16 cellular contexts compared by ENCODE assay signal in genomic region chr4:41569957-41570356, GRCh38. TPM values are rescaled to one million over a fixed set of nuclear protein-coding genes. Genes with fewer than 3 reads are reported as not detected.
DNase-seq lines count a peak whose midpoint lies in the region; ATAC-seq and TF ChIP-seq lines count a peak whose summit lies in the region.
"Had no signal": no experiment of that assay in that cellular context is flagged by ENCODE, and none has a peak within 500 bp of the region (broad histone marks: within the 10 kb centered on the region; RNA-seq: fewer than 3 reads in every experiment).

No MANE protein-coding gene starts in this region.

- no peak overlapping the region for H3K14ac ChIP-seq in H9 (ENCODE audit: insufficient read depth, low read length)

- H3K4me3 Mint-ChIP-seq in H9, result no peak overlapping the region
- H3K4me3 Mint-ChIP-seq: activated CD8-positive, alpha-beta T cell treated with anti-CD3 and anti-CD28 coated beads, Interleukin-2, amount 10 ng/mL, durations not matched to agents 7 days and 5 days; activated naive CD8-positive, alpha-beta T cell treated with anti-CD3 and anti-CD28 coated beads, Interleukin-2, amount 10 ng/mL, durations not matched to agents 7 days and 5 days; natural killer cell treated with Interleukin-12 subunit alpha and Interleukin-12 subunit beta and Interleukin-15 and Interleukin-18, amount 100 ng/mL, for 72 hours had no signal

- no peaks in the 10 kb centered on the region for H3K79me2 ChIP-seq in H9 (ENCODE audit: insufficient read depth, low read length)

- ATAC-seq in right cardiac atrium (peak; percentile 93), psoas muscle (peak; percentile 83 to 86 (median 85)), GM21423 (IDR thresholded peaks at IDR 0.05; ENCODE audit: unreplicated experiment) (no peak), GM21367 (IDR thresholded peaks at IDR 0.05; ENCODE audit: unreplicated experiment) (no peak)
- ATAC-seq: activated CD8-positive, alpha-beta T cell treated with anti-CD3 and anti-CD28 coated beads, Interleukin-2, amount 10 ng/mL, durations not matched to agents 7 days and 5 days; natural killer cell treated with Interleukin-12 subunit alpha and Interleukin-12 subunit beta and Interleukin-15 and Interleukin-18, amount 100 ng/mL, for 72 hours had no signal

- H3K36me3 ChIP-seq in adrenal gland (replicated peaks in 1 of 2) (no peaks in the 10 kb centered on the region), psoas muscle (ENCODE audit: insufficient read depth in 1 of 2, low read depth in 1 of 2) (no peaks in the 10 kb centered on the region)
- H3K36me3 ChIP-seq: stomach had no signal

- H3K79me1 ChIP-seq in H9 (ENCODE audit: insufficient read depth, low read depth, low read length, poor library complexity, severe bottlenecking), result no peaks in the 10 kb centered on the region

- H3K4me2 ChIP-seq in H9 (ENCODE audit: insufficient read depth, insufficient read length, low read length), result no peak overlapping the region

- H3K18ac ChIP-seq in H9 (ENCODE audit: insufficient read length, low read depth, low read length), result no peak overlapping the region

- H2BK20ac ChIP-seq in H9 (ENCODE audit: low read depth, low read length, poor library complexity, severe bottlenecking), result no peak overlapping the region

- H3K27me3 Mint-ChIP-seq in H9 (ENCODE audit: low read depth), result no peaks in the 10 kb centered on the region
- H3K27me3 Mint-ChIP-seq: activated naive CD8-positive, alpha-beta T cell treated with anti-CD3 and anti-CD28 coated beads, Interleukin-2, amount 10 ng/mL, durations not matched to agents 7 days and 5 days; natural killer cell treated with Interleukin-12 subunit alpha and Interleukin-12 subunit beta and Interleukin-15 and Interleukin-18, amount 100 ng/mL, for 72 hours had no signal

- TF ChIP-seq CTCF in adrenal gland (IDR thresholded peaks at IDR 0.05) (peak in 4 of 6 experiments; percentile 17 to 32 (median 23)), psoas muscle (IDR thresholded peaks at IDR 0.05) (no peak), H9 (conservative IDR thresholded peaks at IDR 0.05) (no peak)

- intact Hi-C loops in adrenal gland (cut with DNase I) (no loop called here), right cardiac atrium (cut with DNase I) (no loop called here), psoas muscle (cut with DNase I) (no loop called here)

- no peaks in the 10 kb centered on the region for H3K9me3 Mint-ChIP-seq in H9
- H3K9me3 Mint-ChIP-seq: activated naive CD8-positive, alpha-beta T cell treated with anti-CD3 and anti-CD28 coated beads, Interleukin-2, amount 10 ng/mL, durations not matched to agents 7 days and 5 days; natural killer cell treated with Interleukin-12 subunit alpha and Interleukin-12 subunit beta and Interleukin-15 and Interleukin-18, amount 100 ng/mL, for 72 hours had no signal

- no peak overlapping the region for H4K8ac ChIP-seq in H9 (replicated peaks; ENCODE audit: insufficient read length, low read depth, low read length)

- H3K36me3 Mint-ChIP-seq in H9 (ENCODE audit: insufficient read depth in 1 of 3, low read depth in 3 of 3), result no peaks in the 10 kb centered on the region
- H3K36me3 Mint-ChIP-seq: activated naive CD8-positive, alpha-beta T cell treated with anti-CD3 and anti-CD28 coated beads, Interleukin-2, amount 10 ng/mL, durations not matched to agents 7 days and 5 days; natural killer cell treated with Interleukin-12 subunit alpha and Interleukin-12 subunit beta and Interleukin-15 and Interleukin-18, amount 100 ng/mL, for 72 hours had no signal

- H3K4me1 ChIP-seq in adrenal gland (replicated peaks in 1 of 2) (peaks cover 35 to 48% of the 10 kb centered on the region in 2 donors), right cardiac atrium (ENCODE audit: control insufficient read depth, insufficient read depth, low read length) (peaks cover 6% of the 10 kb centered on the region), psoas muscle (peaks cover 71% of the 10 kb centered on the region), H9 (ENCODE audit: insufficient read depth, low read length) (peaks cover 5% of the 10 kb centered on the region; the same call in 1 of the 2 replicates)

- DNase-seq in Daoy (ENCODE audit: low read depth) (peak; percentile 30), adrenal gland (peak; percentile 33 to 72 (median 54)), right cardiac atrium (peak; percentile 20 to 63 (median 62)), psoas muscle (peak; percentile 14 to 59), D341Med (ENCODE audit: low spot score) (no peak), H9 (no peak)
- DNase-seq: activated CD8-positive, alpha-beta T cell treated with anti-CD3 and anti-CD28 coated beads, Interleukin-2, amount 10 ng/mL, durations not matched to agents 7 days and 5 days; activated naive CD8-positive, alpha-beta T cell treated with anti-CD3 and anti-CD28 coated beads, Interleukin-2, amount 10 ng/mL, durations not matched to agents 7 days and 5 days; activated T-cell treated with anti-CD3 and anti-CD28 coated beads, Interleukin-2, amount 50 U/mL, for 48 hours; NCI-H345; SHP77; stomach; T-helper 1 cell had no signal

- no peaks in the 10 kb centered on the region for H3K23me2 ChIP-seq in H9 (ENCODE audit: insufficient read length, low read depth, low read length, poor library complexity, severe bottlenecking)

- H3K23ac ChIP-seq in H9 (ENCODE audit: insufficient read length, low read depth, low read length), result no peak overlapping the region

- H3K9ac ChIP-seq in H9 (ENCODE audit: extremely low read depth, insufficient read length, low read length), result no peak overlapping the region

- H2BK15ac ChIP-seq in H9 (ENCODE audit: low read depth, low read length), result no peak overlapping the region

- no peak overlapping the region for H3K27ac Mint-ChIP-seq in H9
- H3K27ac Mint-ChIP-seq: activated CD8-positive, alpha-beta T cell treated with anti-CD3 and anti-CD28 coated beads, Interleukin-2, amount 10 ng/mL, durations not matched to agents 7 days and 5 days; activated naive CD8-positive, alpha-beta T cell treated with anti-CD3 and anti-CD28 coated beads, Interleukin-2, amount 10 ng/mL, durations not matched to agents 7 days and 5 days; natural killer cell treated with Interleukin-12 subunit alpha and Interleukin-12 subunit beta and Interleukin-15 and Interleukin-18, amount 100 ng/mL, for 72 hours had no signal

- no peak overlapping the region for H3T11ph ChIP-seq in H9 (ENCODE audit: low read length)

- no peak overlapping the region for H2BK120ac ChIP-seq in H9 (ENCODE audit: low read depth, low read length, poor library complexity, severe bottlenecking)

- H3K4me3 ChIP-seq in adrenal gland (no peak overlapping the region), right cardiac atrium (ENCODE audit: low read length) (no peak overlapping the region), psoas muscle (no peak overlapping the region)
- H3K4me3 ChIP-seq: stomach had no signal

- H3K4ac ChIP-seq in H9 (ENCODE audit: low read depth, low read length), result no peak overlapping the region

- H3K56ac ChIP-seq in H9 (ENCODE audit: insufficient read length, low read depth, low read length), result no peak overlapping the region

- no peak for TF ChIP-seq POLR2A in adrenal gland (IDR thresholded peaks at IDR 0.05)

- no peaks in the 10 kb centered on the region for H4K20me1 ChIP-seq in H9 (ENCODE audit: control insufficient read depth, insufficient read depth, insufficient read length)

- 16 to 35% (median 31%) methylated on average over 4 of the region's 4 CpGs for WGBS in adrenal gland, 4 donors
- 41% methylated on average over 4 of the region's 4 CpGs for WGBS in right cardiac atrium
- 20 to 37% (median 21%) methylated on average over 4 of the region's 4 CpGs for WGBS in psoas muscle, 3 donors
- no CpG with 5 or more reads among the region's 4 CpGs for WGBS in H9 (ENCODE audit: extremely low coverage, insufficient read length, low lambda C conversion rate)

- no peak overlapping the region for H4K91ac ChIP-seq in H9 (ENCODE audit: insufficient read length, low read depth, low read length)

- H3K27me3 ChIP-seq in adrenal gland, result no peaks in the 10 kb centered on the region
- no peaks in the 10 kb centered on the region for H3K27me3 ChIP-seq in right cardiac atrium (ENCODE audit: control insufficient read depth, insufficient read depth)
- H3K27me3 ChIP-seq in psoas muscle (ENCODE audit: insufficient read depth in 3 of 3, low read length in 2 of 3), result no peaks in the 10 kb centered on the region
- H3K27me3 ChIP-seq in H9 (ENCODE audit: insufficient read depth, low read length), result no peaks in the 10 kb centered on the region
- H3K27me3 ChIP-seq: stomach had no signal

- H3K9me3 ChIP-seq in adrenal gland (replicated peaks in 1 of 3), result no peaks in the 10 kb centered on the region
- no peaks in the 10 kb centered on the region for H3K9me3 ChIP-seq in right cardiac atrium (ENCODE audit: control insufficient read depth, low read length)
- H3K9me3 ChIP-seq in psoas muscle, result no peaks in the 10 kb centered on the region
- H3K9me3 ChIP-seq in H9 (ENCODE audit: control insufficient read depth, low read depth, low read length), result no peaks in the 10 kb centered on the region
- H3K9me3 ChIP-seq: stomach had no signal

- no peak overlapping the region for H2AFZ ChIP-seq in H9 (ENCODE audit: low read length)

- no peak overlapping the region for H2AK5ac ChIP-seq in H9 (ENCODE audit: insufficient read length, low read length)

- no peak overlapping the region for H2BK5ac ChIP-seq in H9 (ENCODE audit: insufficient read length, low read length)

- H4K5ac ChIP-seq in H9 (ENCODE audit: insufficient read length, low read depth, low read length), result no peak overlapping the region

- H3K27ac ChIP-seq in adrenal gland (peak overlapping the region in 4 of 5 donors; percentile 2 to 54 (median 20)), right cardiac atrium (ENCODE audit: low read length) (peak overlapping the region; percentile 73), psoas muscle (peak overlapping the region; percentile 73), H9 (ENCODE audit: insufficient read length, low read depth, low read length) (no peak overlapping the region)
- H3K27ac ChIP-seq: stomach had no signal

- H2BK12ac ChIP-seq in H9 (ENCODE audit: insufficient read length, low read depth, low read length), result no peak overlapping the region

- H3K4me1 Mint-ChIP-seq in H9, result peaks cover 0 to 3% of the 10 kb centered on the region in 2 experiments; a peak in 1 of 4 replicates
- H3K4me1 Mint-ChIP-seq: activated naive CD8-positive, alpha-beta T cell treated with anti-CD3 and anti-CD28 coated beads, Interleukin-2, amount 10 ng/mL, durations not matched to agents 7 days and 5 days had no signal

RNA-seq across cellular contexts. Expression of gene LIMCH1, which starts 32.0 kb away (rescaled TPM):
- total RNA-seq in Daoy (2014; rRNA removed; shearing (Covaris generic)), result 30.2 and 40.7 TPM in 2 replicates
- total RNA-seq in adrenal gland (100 to 1,000 TPM in 2 of 8 donors, 10 to 100 TPM in 6; 52.4 to 206 (median 74.6) TPM), right cardiac atrium (100 to 1,000 TPM; 157 to 248 (median 198) TPM), psoas muscle (100 to 1,000 TPM; 169 to 279 (median 185) TPM), H9 (2021) (3.3 and 4.0 TPM in 2 replicates)
- polyA plus RNA-seq in adrenal gland (10 to 100 TPM; 28.2 to 55.9 (median 30.8) TPM), right cardiac atrium (43.3 TPM), psoas muscle (10 to 100 TPM; 14.2 to 51.2 (median 26.5) TPM)
- total RNA-seq: activated CD8-positive, alpha-beta T cell treated with anti-CD3 and anti-CD28 coated beads, Interleukin-2, amount 10 ng/mL, durations not matched to agents 7 days and 5 days; activated naive CD8-positive, alpha-beta T cell treated with anti-CD3 and anti-CD28 coated beads, Interleukin-2, amount 10 ng/mL, durations not matched to agents 7 days and 5 days; natural killer cell treated with Interleukin-12 subunit alpha and Interleukin-12 subunit beta and Interleukin-15 and Interleukin-18, amount 100 ng/mL, for 72 hours had no signal

Comparison
In these comparisons a context has a peak if more than half of its experiments do, and no peak if none do; other contexts are left out.
1. DNase-seq: peak in Daoy (single experiment), adrenal gland (7 of 7), right cardiac atrium (3 of 3) and psoas muscle (2 of 2); none in D341Med (single experiment) and H9 (single experiment).
2. CTCF ChIP-seq: peak in adrenal gland (4 of 6); none in psoas muscle (single experiment) and H9 (single experiment).
3. ATAC-seq: peak in right cardiac atrium (2 of 2) and psoas muscle (4 of 4); none in GM21423 (single experiment) and GM21367 (single experiment).